ENCODE assay signal across 8 cellular contexts in genomic region chr7:129271500-129272355, GRCh38.
A peak's percentile ranks its signal among the peaks of the same experiment; 100 is the strongest.
DNase-seq lines count a peak whose midpoint lies in the region; ATAC-seq lines count a peak whose summit lies in the region.

No MANE protein-coding gene starts in this region.

- ATAC-seq in activated naive CD8-positive, alpha-beta T cell treated with anti-CD3 and anti-CD28 coated beads, Interleukin-2, amount 50 U/mL, for 24 hours = peak; percentile 85
- ATAC-seq in HG02840 (IDR thresholded peaks at IDR 0.05; ENCODE audit: low FRiP score, unreplicated experiment) = no peak

- H3K4me1 Mint-ChIP-seq in activated naive CD8-positive, alpha-beta T cell treated with anti-CD3 and anti-CD28 coated beads, Interleukin-2, amount 50 U/mL, for 24 hours = peaks cover 10% of the 10 kb centered on the region

- peak; percentile 15 for DNase-seq in NCI-H1092 treated with DMSO at 0.1 percent for 48 hours (lab: John Stamatoyannopoulos, UW)
- DNase-seq in NCI-H1092 (lab: John Stamatoyannopoulos, UW) = no peak
- DNase-seq in HuH-7.5 (ENCODE audit: low spot score) = peak; percentile 34
- DNase-seq in T follicular helper cell (ENCODE audit: low read depth) = peak; percentile 47
- DNase-seq in activated naive CD8-positive, alpha-beta T cell treated with anti-CD3 and anti-CD28 coated beads, Interleukin-2, amount 50 U/mL, for 24 hours = peak; percentile 64
- DNase-seq in iPS-NIHi11 (ENCODE audit: low spot score) = peak; percentile 41
- peak; percentile 72 for DNase-seq in stimulated activated CD4-positive, alpha-beta T cell treated with anti-CD3 and anti-CD28 coated beads, Interleukin-4, amount 100 ng/mL, for 24 hours

- H3K4me3 Mint-ChIP-seq in activated naive CD8-positive, alpha-beta T cell treated with anti-CD3 and anti-CD28 coated beads, Interleukin-2, amount 50 U/mL, for 24 hours = peak overlapping the region; percentile 57

- H3K27ac Mint-ChIP-seq in activated naive CD8-positive, alpha-beta T cell treated with anti-CD3 and anti-CD28 coated beads, Interleukin-2, amount 50 U/mL, for 24 hours = peak overlapping the region; percentile 69

- peaks cover 3% of the 10 kb centered on the region for H3K36me3 Mint-ChIP-seq in activated naive CD8-positive, alpha-beta T cell treated with anti-CD3 and anti-CD28 coated beads, Interleukin-2, amount 50 U/mL, for 24 hours (ENCODE audit: low read depth)

- H3K27me3 Mint-ChIP-seq in activated naive CD8-positive, alpha-beta T cell treated with anti-CD3 and anti-CD28 coated beads, Interleukin-2, amount 50 U/mL, for 24 hours = no peaks in the 10 kb centered on the region

- no peaks in the 10 kb centered on the region for H3K9me3 Mint-ChIP-seq in activated naive CD8-positive, alpha-beta T cell treated with anti-CD3 and anti-CD28 coated beads, Interleukin-2, amount 50 U/mL, for 24 hours
